27 cellular contexts compared by ENCODE assay signal in genomic region chr1:48652334-48652733, GRCh38.
"Had no signal": no experiment of that assay in that cellular context is flagged by ENCODE, and none has a peak within 500 bp of the region (broad histone marks: within the 10 kb centered on the region; RNA-seq: fewer than 3 reads in every experiment).

No MANE protein-coding gene starts in this region.

- H3K4me1 ChIP-seq: body of pancreas, breast epithelium, SJCRH30 had no signal

- H3K27me3 ChIP-seq: body of pancreas, breast epithelium, MG63 had no signal

- H3K9me3 ChIP-seq: body of pancreas, breast epithelium, MG63, SJCRH30 had no signal

- DNase-seq: activated CD4-positive, alpha-beta T cell treated with anti-CD3 and anti-CD28 coated beads, Interleukin-2, amount 10 ng/mL, durations not matched to agents 24 days and 14 days; activated CD4-positive, alpha-beta T cell treated with anti-CD3 and anti-CD28 coated beads, Interleukin-2, amount 50 U/mL, for 4 hours; activated CD8-positive, alpha-beta T cell treated with anti-CD3 and anti-CD28 coated beads for 36 hours; activated effector memory CD4-positive, alpha-beta T cell treated with anti-CD3 and anti-CD28 coated beads, Interleukin-2, amount 50 U/mL, for 16 hours; activated naive CD4-positive, alpha-beta T cell; activated naive CD4-positive, alpha-beta T cell treated with anti-CD3 and anti-CD28 coated beads, Interleukin-2, amount 50 U/mL, for 16 hours; activated naive CD8-positive, alpha-beta T cell treated with anti-CD3 and anti-CD28 coated beads for 36 hours; activated T-cell treated with anti-CD3 and anti-CD28 coated beads, Interleukin-2, amount 50 U/mL, for 1 hour; activated T-cell treated with anti-CD3 and anti-CD28 coated beads, Interleukin-2, amount 50 U/mL, for 72 hours; body of pancreas; MG63; NCI-H1048; NCI-H1105 treated with DMSO at 0.1 percent for 48 hours; NCI-H1436; NCI-H1694; NCI-H1930; NCI-H2081 treated with DMSO at 0.1 percent for 48 hours; NCI-H226; NCI-H524 treated with DMSO at 0.1 percent for 48 hours; SHP77; SJCRH30 had no signal

- FAIRE-seq: astrocyte, TTC549 had no signal

- H3K4me3 ChIP-seq: body of pancreas, breast epithelium, MG63, SJCRH30, SK-N-MC had no signal

- ATAC-seq: activated CD8-positive, alpha-beta T cell treated with anti-CD3 and anti-CD28 coated beads for 36 hours; activated T-cell treated with anti-CD3 and anti-CD28 coated beads, Interleukin-2, amount 50 U/mL, for 72 hours; activated T-helper 17 cell treated with anti-CD3 and anti-CD28 coated beads, Interleukin-2, amount 50 U/mL, for 72 hours; body of pancreas; Panc1 had no signal

- H3K27ac ChIP-seq: body of pancreas, breast epithelium, SJCRH30, SK-N-MC had no signal

- H3K36me3 ChIP-seq: breast epithelium, MG63, SJCRH30 had no signal
